In genomic region chr6:49606696-49607390, GRCh38 we compare ENCODE assay signal across 1 cellular context.
A peak's percentile ranks its signal among the peaks of the same experiment; 100 is the strongest.
TF ChIP-seq lines count a peak whose summit lies in the region.

No MANE protein-coding gene starts in this region.

TF ChIP-seq in GM12878, 131 proteins besides CTCF, POLR2A, EP300 and RAD21 (continued from another document):
- TF ChIP-seq SMC3 (IDR thresholded peaks at IDR 0.05; ENCODE audit: borderline replicate concordance, low read length) (peak; percentile 69), MXI1 (IDR thresholded peaks at IDR 0.05; ENCODE audit: low read depth, low read length) (no peak), BACH1 (IDR thresholded peaks at IDR 0.05; ENCODE audit: borderline replicate concordance) (no peak), JUNB (IDR thresholded peaks at IDR 0.05) (no peak), SMAD1 (IDR thresholded peaks at IDR 0.05; ENCODE audit: low read depth, partially characterized antibody) (peak; percentile 84), KLF5 (IDR thresholded peaks at IDR 0.05; ENCODE audit: partially characterized antibody) (no peak), SUZ12 (IDR thresholded peaks at IDR 0.05; ENCODE audit: unreplicated experiment) (no peak), LARP7 (IDR thresholded peaks at IDR 0.05) (no peak)
